In genomic region chr14:61668267-61668666, GRCh38 we compare ENCODE assay signal across 18 cellular contexts. TPM values are rescaled to one million over a fixed set of nuclear protein-coding genes. Genes with fewer than 3 reads are reported as not detected.
DNase-seq lines count a peak whose midpoint lies in the region; ATAC-seq, FAIRE-seq and TF ChIP-seq lines count a peak whose summit lies in the region.
"Had no signal": no experiment of that assay in that cellular context is flagged by ENCODE, and none has a peak within 500 bp of the region (broad histone marks: within the 10 kb centered on the region; RNA-seq: fewer than 3 reads in every experiment).

No MANE protein-coding gene starts in this region.

- TF ChIP-seq CTCF in astrocyte (IDR thresholded peaks at IDR 0.05; ENCODE audit: insufficient read depth, low read depth, low read length) (no peak), mucosa of descending colon (IDR thresholded peaks at IDR 0.05) (no peak)

- H3K27ac ChIP-seq in astrocyte (ENCODE audit: low read depth, low read length), result no peak overlapping the region
- H3K27ac ChIP-seq: hepatocyte had no signal

- intact Hi-C loops in mucosa of descending colon (cut with DNase I, micrococcal nuclease), result no loop called here

- no peak overlapping the region for H3K4me3 ChIP-seq in astrocyte (ENCODE audit: insufficient read depth, low read depth, low read length)
- no peak overlapping the region for H3K4me3 ChIP-seq in mucosa of descending colon
- H3K4me3 ChIP-seq in HAP-1, result no peak overlapping the region
- H3K4me3 ChIP-seq: hepatocyte had no signal

- H3K9me3 ChIP-seq in astrocyte (ENCODE audit: insufficient read depth, low read depth, low read length) (no peaks in the 10 kb centered on the region), mucosa of descending colon (no peaks in the 10 kb centered on the region), HAP-1 (no peaks in the 10 kb centered on the region)
- H3K9me3 ChIP-seq: Caco-2 had no signal

- no peaks in the 10 kb centered on the region for H3K79me2 ChIP-seq in astrocyte (ENCODE audit: insufficient read depth, low read length)
- H3K79me2 ChIP-seq: hepatocyte had no signal

- ATAC-seq in mucosa of descending colon (peak; percentile 97), HG03354 (IDR thresholded peaks at IDR 0.05; ENCODE audit: poor library complexity, severe bottlenecking, unreplicated experiment) (no peak)
- ATAC-seq: stimulated activated memory B cell treated with anti-CD40 and anti-IgM and Interleukin-4, amounts not matched to agents 10 μg/mL and 1 μg/mL and 100 μg/mL, for 72 hours had no signal

- H3K4me1 Mint-ChIP-seq in astrocyte (ENCODE audit: low read depth, unreplicated experiment), result peaks cover 6% of the 10 kb centered on the region

- no peak overlapping the region for H3K4me3 Mint-ChIP-seq in astrocyte (ENCODE audit: unreplicated experiment)
- H3K4me3 Mint-ChIP-seq: natural killer cell treated with Interleukin-12 subunit alpha and Interleukin-12 subunit beta and Interleukin-15 and Interleukin-18, amount 100 ng/mL, for 72 hours; stimulated activated memory B cell treated with anti-CD40 and anti-IgM and Interleukin-4, amounts not matched to agents 10 μg/mL and 1 μg/mL and 100 μg/mL, for 72 hours had no signal

- H3K9ac ChIP-seq in astrocyte (ENCODE audit: low read length), result no peak overlapping the region

- peaks cover 2% of the 10 kb centered on the region for H3K9me3 Mint-ChIP-seq in astrocyte (ENCODE audit: unreplicated experiment)
- H3K9me3 Mint-ChIP-seq: natural killer cell treated with Interleukin-12 subunit alpha and Interleukin-12 subunit beta and Interleukin-15 and Interleukin-18, amount 100 ng/mL, for 72 hours had no signal

- H3K27ac Mint-ChIP-seq in astrocyte (ENCODE audit: unreplicated experiment), result no peak overlapping the region
- H3K27ac Mint-ChIP-seq: natural killer cell treated with Interleukin-12 subunit alpha and Interleukin-12 subunit beta and Interleukin-15 and Interleukin-18, amount 100 ng/mL, for 72 hours; stimulated activated memory B cell treated with anti-CD40 and anti-IgM and Interleukin-4, amounts not matched to agents 10 μg/mL and 1 μg/mL and 100 μg/mL, for 72 hours had no signal

- H3K4me2 ChIP-seq in astrocyte (ENCODE audit: low read length), result no peak overlapping the region
- H3K4me2 ChIP-seq: hepatocyte had no signal

- no peaks in the 10 kb centered on the region for H4K20me1 ChIP-seq in astrocyte (ENCODE audit: insufficient read depth, low read length)

- in situ Hi-C loops in HAP-1 (cut with MboI; ENCODE audit: low sequenced_read_pairs), result no loop called here
- in situ Hi-C loops in ACHN (cut with HindIII; ENCODE audit: low pct_ligation_motif_present, low pct_unique_long_range_greater_than_20kb, low sequenced_read_pairs), result no loop called here

- no peaks in the 10 kb centered on the region for H3K27me3 ChIP-seq in astrocyte (ENCODE audit: insufficient read depth, low read length)
- H3K27me3 ChIP-seq in HAP-1 (ENCODE audit: low read depth), result peaks cover 24% of the 10 kb centered on the region
- H3K27me3 ChIP-seq: hepatocyte had no signal

- H3K36me3 Mint-ChIP-seq in astrocyte (ENCODE audit: low read depth, unreplicated experiment), result no peaks in the 10 kb centered on the region
- H3K36me3 Mint-ChIP-seq: natural killer cell treated with Interleukin-12 subunit alpha and Interleukin-12 subunit beta and Interleukin-15 and Interleukin-18, amount 100 ng/mL, for 72 hours had no signal

- H3K27me3 Mint-ChIP-seq in astrocyte (ENCODE audit: low read depth, unreplicated experiment), result no peaks in the 10 kb centered on the region
- H3K27me3 Mint-ChIP-seq: natural killer cell treated with Interleukin-12 subunit alpha and Interleukin-12 subunit beta and Interleukin-15 and Interleukin-18, amount 100 ng/mL, for 72 hours; stimulated activated memory B cell treated with anti-CD40 and anti-IgM and Interleukin-4, amounts not matched to agents 10 μg/mL and 1 μg/mL and 100 μg/mL, for 72 hours had no signal

- peak overlapping the region; percentile 13 for H2AFZ ChIP-seq in astrocyte (ENCODE audit: low read depth, low read length)
- H2AFZ ChIP-seq: hepatocyte had no signal

- no peaks in the 10 kb centered on the region for H3K4me1 ChIP-seq in astrocyte (ENCODE audit: insufficient read depth, low read length)
- H3K4me1 ChIP-seq in mucosa of descending colon (ENCODE audit: low read depth), result no peaks in the 10 kb centered on the region
- no peaks in the 10 kb centered on the region for H3K4me1 ChIP-seq in HAP-1

- no peak for TF ChIP-seq POLR2A in GM12891 (IDR thresholded peaks at IDR 0.05; ENCODE audit: low read depth, low read length)

- H3K36me3 ChIP-seq in astrocyte (ENCODE audit: insufficient read depth, low read length), result no peaks in the 10 kb centered on the region
- H3K36me3 ChIP-seq in mucosa of descending colon (ENCODE audit: low read depth), result no peaks in the 10 kb centered on the region
- no peaks in the 10 kb centered on the region for H3K36me3 ChIP-seq in HAP-1 (replicated peaks)

- peak; percentile 42 for DNase-seq in activated CD4-positive, alpha-beta T cell treated with anti-CD3 and anti-CD28 coated beads for 48 hours
- DNase-seq in activated CD4-positive, alpha-beta T cell treated with anti-CD3 and anti-CD28 coated beads, Interleukin-2, amount 50 U/mL, for 1 hour, result no peak
- no peak for DNase-seq in GM12891 (ENCODE audit: insufficient read length, low spot score)
- DNase-seq in astrocyte (ENCODE audit: low read depth), result no peak
- DNase-seq in mucosa of descending colon, result no peak
- no peak for DNase-seq in HAP-1 (ENCODE audit: low spot score in 2 of 2)
- DNase-seq in ACHN, result no peak
- DNase-seq: activated CD8-positive, alpha-beta memory T cell treated with anti-CD3 and anti-CD28 coated beads, Interleukin-2, amount 50 U/mL, for 48 hours; amygdala; Caco-2; left cardiac atrium; NCI-H1105; retina had no signal

- peak; percentile 80 for FAIRE-seq in GM12891 (lab: Jason Lieb, UNC)
- no peak for FAIRE-seq in astrocyte (lab: Jason Lieb, UNC)
- FAIRE-seq: GM18507 had no signal

TF ChIP-seq in GM12891, 5 proteins besides CTCF, POLR2A, EP300 and RAD21:
- TF ChIP-seq SPI1 (IDR thresholded peaks at IDR 0.05; ENCODE audit: low read depth, low read length) (peak; percentile 47; the same call in 1 of the 2 replicates), POLR2AphosphoS5 (IDR thresholded peaks at IDR 0.05; ENCODE audit: low read depth, low read length) (no peak)
TF ChIP-seq in GM12891: peak in this region for 1.

RNA-seq across cellular contexts. Expression of gene HIF1A, which starts 27.0 kb away (rescaled TPM):
- polyA plus RNA-seq in GM12891 (2012; ENCODE audit: low read depth, missing spikeins), result 28.8 TPM
- total RNA-seq in astrocyte (435 and 475 TPM in 2 replicates), mucosa of descending colon (100 to 1,000 TPM in 1 of 3 donors, 10 to 100 TPM in 2; 66.9 to 112 (median 71.6) TPM)
